13 cellular contexts compared by ENCODE assay signal in genomic region chr12:75850751-75851462, GRCh38.
A peak's percentile ranks its signal among the peaks of the same experiment; 100 is the strongest.
DNase-seq lines count a peak whose midpoint lies in the region; FAIRE-seq and TF ChIP-seq lines count a peak whose summit lies in the region.
"Had no signal": no experiment of that assay in that cellular context is flagged by ENCODE, and none has a peak within 500 bp of the region (broad histone marks: within the 10 kb centered on the region; RNA-seq: fewer than 3 reads in every experiment).

No MANE protein-coding gene starts in this region.

- intact Hi-C loops in adrenal gland (cut with DNase I), result no loop called here
- intact Hi-C loops in prostate gland (cut with DNase I), result no loop called here

- FAIRE-seq in bronchial epithelial cell (lab: Jason Lieb, UNC), result no peak
- FAIRE-seq: endometrium, TTC549 had no signal

- 42 to 74% (median 48%) methylated on average over 4 of the region's 4 CpGs for WGBS in adrenal gland, 4 donors
- WGBS in prostate gland, result 56% methylated on average over 4 of the region's 4 CpGs

- no peak for TF ChIP-seq EP300 in neural cell (conservative IDR thresholded peaks at IDR 0.05; ENCODE audit: poor library complexity, severe bottlenecking)

- no peaks in the 10 kb centered on the region for H3K36me3 ChIP-seq in bronchial epithelial cell (ENCODE audit: control insufficient read depth, insufficient read depth, low read length)
- no peaks in the 10 kb centered on the region for H3K36me3 ChIP-seq in neural cell (ENCODE audit: insufficient read depth, low read length)
- no peaks in the 10 kb centered on the region for H3K36me3 ChIP-seq in adrenal gland (replicated peaks in 1 of 2)
- H3K36me3 ChIP-seq in prostate gland, result no peaks in the 10 kb centered on the region
- H3K36me3 ChIP-seq: tibial artery had no signal

- H3K9me3 ChIP-seq in neural cell (ENCODE audit: low read length) (no peaks in the 10 kb centered on the region), adrenal gland (replicated peaks in 1 of 3) (no peaks in the 10 kb centered on the region), prostate gland (no peaks in the 10 kb centered on the region)

- peaks cover 0 to 9% of the 10 kb centered on the region in 2 donors for H3K4me1 ChIP-seq in adrenal gland (replicated peaks in 1 of 2)
- H3K4me1 ChIP-seq in prostate gland (replicated peaks), result no peaks in the 10 kb centered on the region

- H3K4me2 ChIP-seq in neural cell (ENCODE audit: low read length), result no peak overlapping the region

- H3K4me3 ChIP-seq in bronchial epithelial cell (ENCODE audit: low read depth, low read length), result no peak overlapping the region
- no peak overlapping the region for H3K4me3 ChIP-seq in neural cell (ENCODE audit: low read length)
- no peak overlapping the region for H3K4me3 ChIP-seq in adrenal gland
- H3K4me3 ChIP-seq in prostate gland, result no peak overlapping the region
- H3K4me3 ChIP-seq: tibial artery had no signal

- H3K79me2 ChIP-seq in neural cell (replicated peaks; ENCODE audit: insufficient read depth, low read length), result no peaks in the 10 kb centered on the region

- no peaks in the 10 kb centered on the region for H4K20me1 ChIP-seq in neural cell (ENCODE audit: insufficient read depth)

- no peaks in the 10 kb centered on the region for H3F3A ChIP-seq in neural cell (ENCODE audit: insufficient read depth, low read length, poor library complexity, severe bottlenecking)

- TF ChIP-seq POLR2A in adrenal gland (IDR thresholded peaks at IDR 0.05) (no peak), prostate gland (IDR thresholded peaks at IDR 0.05) (no peak)

- H2AFZ ChIP-seq in neural cell (ENCODE audit: low read depth, low read length), result no peak overlapping the region

- H3K27ac ChIP-seq in neural cell (ENCODE audit: low read length) (peak overlapping the region; percentile 18), adrenal gland (no peak overlapping the region), prostate gland (no peak overlapping the region)
- H3K27ac ChIP-seq: tibial artery had no signal

- no peaks in the 10 kb centered on the region for H3K9me2 ChIP-seq in neural cell (ENCODE audit: insufficient read depth, low read length)

- H3K27me3 ChIP-seq in bronchial epithelial cell (ENCODE audit: control insufficient read depth, insufficient read depth, low read length), result no peaks in the 10 kb centered on the region
- H3K27me3 ChIP-seq in neural cell (ENCODE audit: insufficient read depth, low read depth, low read length), result no peaks in the 10 kb centered on the region
- H3K27me3 ChIP-seq in adrenal gland, result no peaks in the 10 kb centered on the region
- no peaks in the 10 kb centered on the region for H3K27me3 ChIP-seq in prostate gland (replicated peaks; ENCODE audit: insufficient read depth)
- H3K27me3 ChIP-seq: tibial artery had no signal

- TF ChIP-seq CTCF in bronchial epithelial cell (IDR thresholded peaks at IDR 0.05; ENCODE audit: insufficient read depth, low read length, severe bottlenecking) (no peak), neural cell (IDR thresholded peaks at IDR 0.05; ENCODE audit: poor library complexity, severe bottlenecking) (no peak), adrenal gland (IDR thresholded peaks at IDR 0.05) (no peak), prostate gland (IDR thresholded peaks at IDR 0.05) (no peak)

- H3K9ac ChIP-seq in neural cell (ENCODE audit: low read length), result no peak overlapping the region

- no peak for TF ChIP-seq RAD21 in neural cell (conservative IDR thresholded peaks at IDR 0.05)

- peak; percentile 60 for DNase-seq in DMS53 (lab: John Stamatoyannopoulos, UW)
- peak; percentile 69 for DNase-seq in NCI-H146 (lab: John Stamatoyannopoulos, UW)
- DNase-seq in bronchial epithelial cell (ENCODE audit: low read depth), result peak; percentile 92
- DNase-seq in stimulated activated CD4-positive, alpha-beta T cell treated with anti-CD3 and anti-CD28 coated beads, Interleukin-15, amount 100 ng/mL, for 24 hours, result no peak
- no peak for DNase-seq in hippocampal formation (lab: John Stamatoyannopoulos, UW)
- no peak for DNase-seq in adrenal gland
- no peak for DNase-seq in prostate gland (ENCODE audit: low spot score)
- DNase-seq: NCI-H2171; stimulated activated CD4-positive, alpha-beta T cell treated with anti-CD3 and anti-CD28 coated beads, Interleukin-2, amount 100 ng/mL, for 48 hours; tibial artery had no signal

TF ChIP-seq in neural cell, 6 proteins besides CTCF, POLR2A, EP300 and RAD21:
- TF ChIP-seq POLR2AphosphoS5 (IDR thresholded peaks at IDR 0.05) (no peak), TAF1 (IDR thresholded peaks at IDR 0.05; ENCODE audit: low read depth) (no peak), EZH2 (IDR thresholded peaks at IDR 0.05; ENCODE audit: borderline replicate concordance, insufficient read depth, low read length, poor library complexity, severe bottlenecking) (no peak), SMC3 (conservative IDR thresholded peaks at IDR 0.05; ENCODE audit: poor library complexity) (no peak), REST (IDR thresholded peaks at IDR 0.05; ENCODE audit: borderline replicate concordance) (no peak), MXI1 (conservative IDR thresholded peaks at IDR 0.05; ENCODE audit: poor library complexity, severe bottlenecking) (no peak)

Comparison
In these comparisons a context has a peak if more than half of its experiments do, and no peak if none do; other contexts are left out.
1. DNase-seq: peak in DMS53 (single experiment), NCI-H146 (single experiment) and bronchial epithelial cell (single experiment); none in stimulated activated CD4-positive, alpha-beta T cell treated with anti-CD3 and anti-CD28 coated beads, Interleukin-15, amount 100 ng/mL, for 24 hours (single experiment), hippocampal formation (0 of 2), adrenal gland (0 of 7) and prostate gland (single experiment).